In the genomic region with DNA sequence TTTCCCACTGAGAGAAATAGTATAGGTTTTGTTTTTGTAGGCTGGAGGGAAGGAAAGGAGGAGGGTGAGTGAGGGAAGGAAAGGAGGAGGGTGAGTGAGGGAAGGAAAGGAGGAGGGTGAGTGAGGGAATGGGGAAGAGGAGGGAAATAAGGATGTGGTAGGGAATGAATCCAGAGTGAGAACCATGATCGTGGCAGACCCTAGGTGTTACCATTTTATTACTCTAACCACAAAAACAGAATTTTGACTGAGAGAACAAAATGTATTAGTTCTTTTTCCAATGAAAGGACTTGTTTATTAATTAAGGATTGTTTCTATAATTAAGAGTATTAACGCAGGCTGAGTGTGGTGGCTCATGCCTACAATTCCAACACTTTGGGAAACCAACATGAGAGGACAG, we compare ENCODE assay signal across 15 cellular contexts. TPM values are rescaled to one million over a fixed set of nuclear protein-coding genes. Genes with fewer than 3 reads are reported as not detected.
DNase-seq lines count a peak whose midpoint lies in the region; ATAC-seq and TF ChIP-seq lines count a peak whose summit lies in the region.
"Had no signal": no experiment of that assay in that cellular context is flagged by ENCODE, and none has a peak within 500 bp of the region (broad histone marks: within the 10 kb centered on the region; RNA-seq: fewer than 3 reads in every experiment).

No MANE protein-coding gene starts in this region.

- H3K27ac ChIP-seq in A673 (ENCODE audit: low read depth, low read length, poor library complexity, severe bottlenecking): peak overlapping the region; percentile 26
- H3K27ac ChIP-seq: BLaER1 treated with 17β-estradiol and CSF1 and Interleukin-3, amounts not matched to agents 10 nM and 100 nM; GM23248 had no signal

- no peaks in the 10 kb centered on the region for H3K9me3 Mint-ChIP-seq in activated naive CD4-positive, alpha-beta T cell treated with anti-CD3 and anti-CD28 coated beads, Interleukin-2, amount 50 U/mL, for 24 hours
- no peaks in the 10 kb centered on the region for H3K9me3 Mint-ChIP-seq in activated T-helper 2 cell treated with anti-CD3 and anti-CD28 coated beads, Interferon-gamma antibody, Interleukin-2, Interleukin-4, amounts not matched to agents 10 μg/mL and 5 μg/mL and 100 μg/mL, durations not matched to agents 14 hours and 24 hours and 36 hours
- H3K9me3 Mint-ChIP-seq in naive thymus-derived CD8-positive, alpha-beta T cell: no peaks in the 10 kb centered on the region
- H3K9me3 Mint-ChIP-seq: IgD-negative memory B cell had no signal

- intact Hi-C loops in A673 (cut with micrococcal nuclease; ENCODE audit: unreplicated experiment): no loop called here
- intact Hi-C loops in activated T-helper 2 cell treated with anti-CD3 and anti-CD28 coated beads, Interferon-gamma antibody, Interleukin-2, Interleukin-4, amounts not matched to agents 10 μg/mL and 5 μg/mL and 100 μg/mL, durations not matched to agents 14 hours and 24 hours and 36 hours (cut with micrococcal nuclease): no loop called here

- CTCF ChIA-PET in A673 (lab: Charles Lee): no interaction called here

- no peak for TF ChIP-seq CTCF in A673 (conservative IDR thresholded peaks at IDR 0.05; ENCODE audit: low read depth, low read length)

- BruUV-seq in A673 (replicated peaks; lab: Mats Ljungman, UMichigan): no TSS peak

- ATAC-seq in naive thymus-derived CD8-positive, alpha-beta T cell: no peak
- no peak for ATAC-seq in HG03135 (IDR thresholded peaks at IDR 0.05; ENCODE audit: unreplicated experiment)
- ATAC-seq: GM12878, HCT116 had no signal

- H3K27me3 ChIP-seq in A673 (replicated peaks; ENCODE audit: insufficient read depth, low read depth, low read length, poor library complexity): no peaks in the 10 kb centered on the region
- H3K27me3 ChIP-seq: BLaER1 treated with 17β-estradiol and CSF1 and Interleukin-3, amounts not matched to agents 10 nM and 100 nM had no signal

- POLR2A ChIA-PET in A673 (lab: Charles Lee; ENCODE audit: low non-redundant PET): no interaction called here
- POLR2A ChIA-PET in naive thymus-derived CD8-positive, alpha-beta T cell (lab: Charles Lee): no interaction called here

- H3K4me1 Mint-ChIP-seq in activated naive CD4-positive, alpha-beta T cell treated with anti-CD3 and anti-CD28 coated beads, Interleukin-2, amount 50 U/mL, for 24 hours: peaks cover 35% of the 10 kb centered on the region
- peaks cover 18% of the 10 kb centered on the region for H3K4me1 Mint-ChIP-seq in activated T-helper 2 cell treated with anti-CD3 and anti-CD28 coated beads, Interferon-gamma antibody, Interleukin-2, Interleukin-4, amounts not matched to agents 10 μg/mL and 5 μg/mL and 100 μg/mL, durations not matched to agents 14 hours and 24 hours and 36 hours (ENCODE audit: low read depth)
- H3K4me1 Mint-ChIP-seq in naive thymus-derived CD8-positive, alpha-beta T cell: peaks cover 8 to 17% (median 11%) of the 10 kb centered on the region in 4 donors

- H3K9me3 ChIP-seq in A673 (ENCODE audit: low read depth, low read length, poor library complexity, severe bottlenecking): no peaks in the 10 kb centered on the region
- H3K9me3 ChIP-seq: BLaER1 treated with 17β-estradiol and CSF1 and Interleukin-3, amounts not matched to agents 10 nM and 100 nM had no signal

- no peak overlapping the region for H3K4me3 Mint-ChIP-seq in activated naive CD4-positive, alpha-beta T cell treated with anti-CD3 and anti-CD28 coated beads, Interleukin-2, amount 50 U/mL, for 24 hours
- H3K4me3 Mint-ChIP-seq in activated T-helper 2 cell treated with anti-CD3 and anti-CD28 coated beads, Interferon-gamma antibody, Interleukin-2, Interleukin-4, amounts not matched to agents 10 μg/mL and 5 μg/mL and 100 μg/mL, durations not matched to agents 14 hours and 24 hours and 36 hours (ENCODE audit: low read depth): no peak overlapping the region
- no peak overlapping the region for H3K4me3 Mint-ChIP-seq in naive thymus-derived CD8-positive, alpha-beta T cell
- H3K4me3 Mint-ChIP-seq: CD4-positive, CD25-positive, alpha-beta regulatory T cell; IgD-negative memory B cell had no signal

- H3K27me3 Mint-ChIP-seq in activated naive CD4-positive, alpha-beta T cell treated with anti-CD3 and anti-CD28 coated beads, Interleukin-2, amount 50 U/mL, for 24 hours: no peaks in the 10 kb centered on the region
- H3K27me3 Mint-ChIP-seq in activated T-helper 2 cell treated with anti-CD3 and anti-CD28 coated beads, Interferon-gamma antibody, Interleukin-2, Interleukin-4, amounts not matched to agents 10 μg/mL and 5 μg/mL and 100 μg/mL, durations not matched to agents 14 hours and 24 hours and 36 hours (ENCODE audit: low read depth): no peaks in the 10 kb centered on the region
- H3K27me3 Mint-ChIP-seq in naive thymus-derived CD8-positive, alpha-beta T cell: no peaks in the 10 kb centered on the region
- H3K27me3 Mint-ChIP-seq: CD4-positive, CD25-positive, alpha-beta regulatory T cell; IgD-negative memory B cell had no signal

- DNase-seq in activated naive CD4-positive, alpha-beta T cell (lab: John Stamatoyannopoulos, UW): no peak
- DNase-seq in A673 (ENCODE audit: low spot score): no peak
- no peak for DNase-seq in activated T-helper 2 cell treated with anti-CD3 and anti-CD28 coated beads, Interferon-gamma antibody, Interleukin-2, Interleukin-4, amounts not matched to agents 10 μg/mL and 5 μg/mL and 100 μg/mL, durations not matched to agents 14 hours and 24 hours and 36 hours (ENCODE audit: low spot score)
- DNase-seq in naive thymus-derived CD8-positive, alpha-beta T cell: no peak
- no peak for DNase-seq in OCI-M2 (lab: John Stamatoyannopoulos, UW; ENCODE audit: unreplicated experiment)
- DNase-seq: 8988T; ACHN; CD4-positive, CD25-positive, alpha-beta regulatory T cell; GM23248 had no signal

- peak overlapping the region; percentile 41 for H3K27ac Mint-ChIP-seq in activated naive CD4-positive, alpha-beta T cell treated with anti-CD3 and anti-CD28 coated beads, Interleukin-2, amount 50 U/mL, for 24 hours
- H3K27ac Mint-ChIP-seq in activated T-helper 2 cell treated with anti-CD3 and anti-CD28 coated beads, Interferon-gamma antibody, Interleukin-2, Interleukin-4, amounts not matched to agents 10 μg/mL and 5 μg/mL and 100 μg/mL, durations not matched to agents 14 hours and 24 hours and 36 hours: peak overlapping the region; percentile 28
- H3K27ac Mint-ChIP-seq in naive thymus-derived CD8-positive, alpha-beta T cell: peak overlapping the region in 6 of 10 donors; percentile 26 to 69 (median 51)
- H3K27ac Mint-ChIP-seq: CD4-positive, CD25-positive, alpha-beta regulatory T cell; IgD-negative memory B cell had no signal

- peaks cover 20% of the 10 kb centered on the region for H3K4me1 ChIP-seq in A673 (ENCODE audit: insufficient read depth, low read length, poor library complexity, severe bottlenecking)
- H3K4me1 ChIP-seq: BLaER1 treated with 17β-estradiol and CSF1 and Interleukin-3, amounts not matched to agents 10 nM and 100 nM had no signal

- peaks cover 18% of the 10 kb centered on the region for H3K36me3 Mint-ChIP-seq in activated naive CD4-positive, alpha-beta T cell treated with anti-CD3 and anti-CD28 coated beads, Interleukin-2, amount 50 U/mL, for 24 hours
- H3K36me3 Mint-ChIP-seq in activated T-helper 2 cell treated with anti-CD3 and anti-CD28 coated beads, Interferon-gamma antibody, Interleukin-2, Interleukin-4, amounts not matched to agents 10 μg/mL and 5 μg/mL and 100 μg/mL, durations not matched to agents 14 hours and 24 hours and 36 hours (ENCODE audit: low read depth): peaks cover 74% of the 10 kb centered on the region
- H3K36me3 Mint-ChIP-seq in naive thymus-derived CD8-positive, alpha-beta T cell: peaks cover 10 to 86% (median 22%) of the 10 kb centered on the region in 3 donors

- no peak overlapping the region for H3K4me3 ChIP-seq in A673 (ENCODE audit: low read depth, low read length, poor library complexity, severe bottlenecking)
- H3K4me3 ChIP-seq: BLaER1 treated with 17β-estradiol and CSF1 and Interleukin-3, amounts not matched to agents 10 nM and 100 nM; GM12878; GM23248 had no signal

- peaks cover 87% of the 10 kb centered on the region for H3K36me3 ChIP-seq in A673 (ENCODE audit: insufficient read depth, low read length, poor library complexity, severe bottlenecking)

RNA-seq across cellular contexts. Expression of a gene that starts 16.4 kb away (rescaled TPM):
- total RNA-seq in A673 (2021): 152 and 161 TPM in 2 replicates
- total RNA-seq in activated T-helper 2 cell treated with anti-CD3 and anti-CD28 coated beads, Interferon-gamma antibody, Interleukin-2, Interleukin-4, amounts not matched to agents 10 μg/mL and 5 μg/mL and 100 μg/mL, durations not matched to agents 14 hours and 24 hours and 36 hours: 196 and 203 TPM in 2 replicates
- 100 to 1,000 TPM in 1 of 2 experiments, 10 to 100 TPM in 1; 97.5 to 112 TPM for total RNA-seq in naive thymus-derived CD8-positive, alpha-beta T cell
- polyA plus RNA-seq in naive thymus-derived CD8-positive, alpha-beta T cell: 100 to 1,000 TPM; 136 to 159 (median 156) TPM
